20 cellular contexts compared by ENCODE assay signal in genomic region chr5:38226091-38226490, GRCh38. TPM values are rescaled to one million over a fixed set of nuclear protein-coding genes. Genes with fewer than 3 reads are reported as not detected.
DNase-seq lines count a peak whose midpoint lies in the region; ATAC-seq and TF ChIP-seq lines count a peak whose summit lies in the region.
"Had no signal": no experiment of that assay in that cellular context is flagged by ENCODE, and none has a peak within 500 bp of the region (broad histone marks: within the 10 kb centered on the region; RNA-seq: fewer than 3 reads in every experiment).

No MANE protein-coding gene starts in this region.

- no peaks in the 10 kb centered on the region; the same call in 1 of the 2 replicates for H3K4me1 ChIP-seq in BE2C
- H3K4me1 ChIP-seq: BLaER1, Caco-2 had no signal

- H3K4me3 ChIP-seq in BE2C (ENCODE audit: low read depth, low read length) = no peak overlapping the region
- H3K4me3 ChIP-seq: BLaER1, GM23338 had no signal

- H3K9me3 ChIP-seq in BE2C = no peaks in the 10 kb centered on the region
- H3K9me3 ChIP-seq: BLaER1, Caco-2 had no signal

- ATAC-seq in SK-N-SH treated with all-trans-retinoic acid at 6 μM for 48 hours (no peak), HG03039 (IDR thresholded peaks at IDR 0.05; ENCODE audit: unreplicated experiment) (no peak)
- ATAC-seq: CD8-positive, alpha-beta T cell; GM23338; HCT116 had no signal

- no peaks in the 10 kb centered on the region for H3K27me3 ChIP-seq in BE2C
- H3K27me3 ChIP-seq: BLaER1 had no signal

- H3K36me3 ChIP-seq in BE2C = no peaks in the 10 kb centered on the region
- H3K36me3 ChIP-seq: BLaER1 had no signal

- DNase-seq in HT1080 (ENCODE audit: low read depth) (peak; percentile 5), NCI-H82 (lab: John Stamatoyannopoulos, UW) (peak; percentile 69), amniotic epithelial cell (ENCODE audit: low read depth) (peak; percentile 39), iris pigment epithelial cell (ENCODE audit: low read depth) (peak; percentile 3), BE2C (no peak), SW 1271 (lab: John Stamatoyannopoulos, UW) (no peak)
- DNase-seq: Caco-2; CD4-positive, CD25-positive, alpha-beta regulatory T cell; CD8-positive, alpha-beta T cell; DMS153; DMS79; EL; GF-D8; H9 had no signal

- TF ChIP-seq CTCF in BE2C (IDR thresholded peaks at IDR 0.05; ENCODE audit: low read depth, low read length) = no peak

TF ChIP-seq in SK-N-SH treated with all-trans-retinoic acid at 6 μM for 48 hours, 23 proteins besides CTCF, POLR2A, EP300 and RAD21:
- TF ChIP-seq ZFP3 (CRISPR knock-in tag; IDR thresholded peaks at IDR 0.05) (no peak), ISL1 (CRISPR knock-in tag; IDR thresholded peaks at IDR 0.05) (no peak), RARB (CRISPR knock-in tag; IDR thresholded peaks at IDR 0.05) (no peak), ESRRG (CRISPR knock-in tag; IDR thresholded peaks at IDR 0.05) (no peak), CSRNP3 (CRISPR knock-in tag; IDR thresholded peaks at IDR 0.05) (no peak), SNAI2 (CRISPR knock-in tag; IDR thresholded peaks at IDR 0.05) (no peak), ZC3H10 (CRISPR knock-in tag; IDR thresholded peaks at IDR 0.05) (no peak), GLIS3 (CRISPR knock-in tag; IDR thresholded peaks at IDR 0.05) (no peak), CREB5 (CRISPR knock-in tag; IDR thresholded peaks at IDR 0.05; ENCODE audit: low read depth) (no peak), OSR1 (CRISPR knock-in tag; IDR thresholded peaks at IDR 0.05) (no peak), CSDC2 (CRISPR knock-in tag; IDR thresholded peaks at IDR 0.05) (no peak), PATZ1 (CRISPR knock-in tag; IDR thresholded peaks at IDR 0.05; ENCODE audit: borderline replicate concordance) (no peak), POU6F1 (CRISPR knock-in tag; IDR thresholded peaks at IDR 0.05; ENCODE audit: borderline replicate concordance, low read depth) (no peak), BACH2 (CRISPR knock-in tag; IDR thresholded peaks at IDR 0.05; ENCODE audit: borderline replicate concordance) (no peak)

RNA-seq across cellular contexts. Expression of gene EGFLAM, which starts 32.3 kb away (rescaled TPM):
- 0.13 TPM in 1 of 2 replicates, not detected in the other for total RNA-seq in HT1080 (2014; rRNA removed; shearing (Covaris generic))
- polyA plus RNA-seq in HT1080 (2015; cell fraction: cytosol; rRNA removed) = not detected in 2 replicates
- polyA plus RNA-seq in HT1080 (2015; cell fraction: nucleus; rRNA removed) = not detected in 2 replicates
- polyA plus RNA-seq in BE2C (2012; ENCODE audit: insufficient read depth, insufficient read length, low read depth) = 2.7 TPM
- total RNA-seq: Caco-2; CD4-positive, CD25-positive, alpha-beta regulatory T cell; CD8-positive, alpha-beta T cell; G401 had no signal
- polyA plus RNA-seq: CD4-positive, CD25-positive, alpha-beta regulatory T cell had no signal

Comparison
In these comparisons a context has a peak if more than half of its experiments do, and no peak if none do; other contexts are left out.
1. DNase-seq: peak in HT1080 (single experiment), NCI-H82 (single experiment), amniotic epithelial cell (single experiment) and iris pigment epithelial cell (single experiment); none in BE2C (single experiment) and SW 1271 (0 of 2).